In genomic region chr18:4119127-4119648, GRCh38 we compare ENCODE assay signal across 28 cellular contexts.
"Had no signal": no experiment of that assay in that cellular context is flagged by ENCODE, and none has a peak within 500 bp of the region (broad histone marks: within the 10 kb centered on the region; RNA-seq: fewer than 3 reads in every experiment).

No MANE protein-coding gene starts in this region.

- H3K4me3 ChIP-seq: colonic mucosa, esophagus muscularis mucosa, ovary, psoas muscle, right atrium auricular region, thoracic aorta, vagina had no signal

- H3K4me1 Mint-ChIP-seq: activated naive CD8-positive, alpha-beta T cell treated with anti-CD3 and anti-CD28 coated beads for 36 hours; natural killer cell had no signal

- H3K9me3 Mint-ChIP-seq: activated naive CD8-positive, alpha-beta T cell treated with anti-CD3 and anti-CD28 coated beads for 36 hours; T-helper 2 cell treated with Interferon-gamma antibody and Interleukin-4, amounts not matched to agents 5 μg/mL and 100 μg/mL, for 36 hours; type B pancreatic cell had no signal

- H3K4me1 ChIP-seq: colonic mucosa, esophagus muscularis mucosa, psoas muscle, right atrium auricular region, vagina had no signal

- DNase-seq: activated CD4-positive, alpha-beta T cell treated with anti-CD3 and anti-CD28 coated beads for 1 hour; activated CD4-positive, alpha-beta T cell treated with anti-CD3 and anti-CD28 coated beads, Interleukin-2, amount 50 U/mL, for 1 hour; activated naive CD4-positive, alpha-beta T cell treated with Interleukin-2 at 50 U/mL for 16 hours; activated naive CD8-positive, alpha-beta T cell treated with anti-CD3 and anti-CD28 coated beads for 36 hours; activated T-cell treated with anti-CD3 and anti-CD28 coated beads, Interleukin-2, amount 50 U/mL, for 1 hour; colonic mucosa; dorsolateral prefrontal cortex; effector memory CD8-positive, alpha-beta T cell; glutamatergic neuron; hippocampal formation; left ventricle myocardium superior; mammary epithelial cell; natural killer cell; ovary; psoas muscle; stimulated activated CD4-positive, alpha-beta T cell treated with anti-CD3 and anti-CD28 coated beads, Interleukin-4, amount 100 ng/mL, for 24 hours; stimulated activated naive CD4-positive, alpha-beta T cell treated with Interleukin-2 at 50 U/mL for 16 hours had no signal

- H3K27me3 Mint-ChIP-seq: activated naive CD8-positive, alpha-beta T cell treated with anti-CD3 and anti-CD28 coated beads for 36 hours had no signal

- H3K36me3 ChIP-seq: colonic mucosa, esophagus muscularis mucosa, neutrophil, ovary, right atrium auricular region, thoracic aorta, vagina had no signal

- H3K4me3 Mint-ChIP-seq: activated naive CD8-positive, alpha-beta T cell treated with anti-CD3 and anti-CD28 coated beads for 36 hours; effector memory CD8-positive, alpha-beta T cell; natural killer cell; T-helper 2 cell treated with Interferon-gamma antibody and Interleukin-4, amounts not matched to agents 5 μg/mL and 100 μg/mL, for 36 hours; type B pancreatic cell had no signal

- H3K27me3 ChIP-seq: colonic mucosa, dorsolateral prefrontal cortex, esophagus muscularis mucosa, neutrophil, ovary, right atrium auricular region, vagina had no signal

- H3K9me3 ChIP-seq: colonic mucosa, neutrophil, ovary, psoas muscle, thoracic aorta, vagina had no signal

- ATAC-seq: effector memory CD8-positive, alpha-beta T cell; left ventricle myocardium superior; natural killer cell; psoas muscle had no signal

- FAIRE-seq: bronchial epithelial cell, frontal cortex, islet of Langerhans had no signal

- H3K27ac Mint-ChIP-seq: activated naive CD8-positive, alpha-beta T cell treated with anti-CD3 and anti-CD28 coated beads for 36 hours; effector memory CD8-positive, alpha-beta T cell; natural killer cell; T-helper 2 cell treated with Interferon-gamma antibody and Interleukin-4, amounts not matched to agents 5 μg/mL and 100 μg/mL, for 36 hours; type B pancreatic cell had no signal

- H3K27ac ChIP-seq: colonic mucosa, dorsolateral prefrontal cortex, esophagus muscularis mucosa, neutrophil, ovary, psoas muscle, right atrium auricular region, thoracic aorta, vagina, VCaP had no signal

- H3K36me3 Mint-ChIP-seq: activated naive CD8-positive, alpha-beta T cell treated with anti-CD3 and anti-CD28 coated beads for 36 hours; natural killer cell; type B pancreatic cell had no signal
